ENCODE assay signal across 2 cellular contexts in genomic region chr18:57128229-57128911, GRCh38.
A peak's percentile ranks its signal among the peaks of the same experiment; 100 is the strongest.
TF ChIP-seq lines count a peak whose summit lies in the region.

No MANE protein-coding gene starts in this region.

TF ChIP-seq in GM12878, 131 proteins besides CTCF, POLR2A, EP300 and RAD21 (continued from another document):
- TF ChIP-seq REST (IDR thresholded peaks at IDR 0.05; ENCODE audit: low read depth, low read length): peak; percentile 24; the same call in 1 of the 2 replicates

TF ChIP-seq in liver, 16 proteins besides CTCF, POLR2A, EP300 and RAD21 (continued from another document):
- TF ChIP-seq ZBTB33 (IDR thresholded peaks at IDR 0.05) (peak; percentile 36), ATF3 (IDR thresholded peaks at IDR 0.05) (no peak), FOXA2 (IDR thresholded peaks at IDR 0.05) (no peak), RXRA (IDR thresholded peaks at IDR 0.05) (peak; percentile 81 to 85), SP1 (IDR thresholded peaks at IDR 0.05) (peak; percentile 44), JUND (IDR thresholded peaks at IDR 0.05) (no peak), YY1 (IDR thresholded peaks at IDR 0.05) (peak; percentile 43), NR2F2 (IDR thresholded peaks at IDR 0.05) (peak; percentile 44)
